ENCODE assay signal across 8 cellular contexts in the genomic region with DNA sequence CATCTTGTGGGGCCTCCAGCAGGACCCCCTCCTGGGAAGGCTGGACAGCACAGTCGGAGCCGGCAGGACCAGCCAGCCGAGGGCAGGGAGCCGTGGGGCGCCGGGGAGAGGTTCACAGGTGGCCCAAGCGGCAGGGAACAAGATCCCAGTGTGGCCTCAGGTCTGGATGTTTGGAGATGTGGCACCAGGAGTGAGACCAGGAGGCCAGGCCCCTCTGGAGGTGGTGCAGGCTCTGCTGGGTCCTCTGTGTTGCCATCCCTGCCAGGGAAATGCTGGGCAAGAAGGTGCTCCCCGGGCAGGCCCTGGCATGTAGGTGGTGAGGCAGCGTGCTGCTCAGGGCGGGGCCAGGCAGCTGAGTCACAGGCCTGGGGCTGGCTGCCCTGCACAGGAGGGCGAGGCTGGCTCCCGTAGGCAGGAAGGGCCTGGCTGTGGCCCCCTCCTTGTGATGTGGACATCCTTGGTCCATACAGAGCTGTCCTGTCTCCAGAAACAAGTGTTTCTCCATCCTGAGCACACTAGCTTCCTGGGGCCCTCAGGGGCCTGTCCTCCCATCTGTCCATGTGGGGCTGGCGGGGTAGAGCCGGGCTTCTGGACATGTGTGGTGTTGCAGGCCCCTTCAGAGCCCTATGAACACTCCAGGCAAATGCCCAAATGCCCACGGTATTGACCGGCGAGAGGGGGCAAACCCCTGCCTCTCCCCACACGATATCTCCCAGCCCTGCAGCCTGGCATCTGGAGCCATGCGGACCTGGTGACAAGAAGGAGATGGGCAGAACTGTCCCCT. TPM values are rescaled to one million over a fixed set of nuclear protein-coding genes. Genes with fewer than 3 reads are reported as not detected.
DNase-seq lines count a peak whose midpoint lies in the region; ATAC-seq and TF ChIP-seq lines count a peak whose summit lies in the region.

No MANE protein-coding gene starts in this region.

- no peak overlapping the region for H3K4me3 ChIP-seq in BLaER1
- no peak overlapping the region for H3K4me3 ChIP-seq in WERI-Rb-1 (ENCODE audit: low read depth, low read length)
- no peak overlapping the region for H3K4me3 ChIP-seq in dorsolateral prefrontal cortex
- H3K4me3 ChIP-seq in GM23338, result no peak overlapping the region

- H4K20me1 ChIP-seq in BLaER1 (peaks cover 63% of the 10 kb centered on the region), GM23338 (replicated peaks; ENCODE audit: insufficient read depth) (no peaks in the 10 kb centered on the region)

- H3K79me2 ChIP-seq in GM23338 (replicated peaks; ENCODE audit: insufficient read depth), result no peaks in the 10 kb centered on the region

- H3K9me3 ChIP-seq in BLaER1, result no peaks in the 10 kb centered on the region
- H3K9me3 ChIP-seq in WERI-Rb-1 (ENCODE audit: severe bottlenecking), result no peaks in the 10 kb centered on the region

- no peak for ATAC-seq in GM23338

- no peaks in the 10 kb centered on the region for H3F3A ChIP-seq in GM23338 (replicated peaks; ENCODE audit: low read depth)

- H3K27me3 Mint-ChIP-seq in GM23338 (ENCODE audit: insufficient read depth, low read depth, poor library complexity), result peaks cover 6% of the 10 kb centered on the region

- H3K4me1 Mint-ChIP-seq in GM23338, result peaks cover 10% of the 10 kb centered on the region; the same call in 1 of the 3 replicates

- H3K4me2 ChIP-seq in BLaER1, result peak overlapping the region; percentile 70
- no peak overlapping the region for H3K4me2 ChIP-seq in GM23338

- intact Hi-C loops in dorsolateral prefrontal cortex (cut with DNase I) (no loop called here), posterior vena cava (cut with DNase I) (no loop called here)

- DNase-seq in HUDEP-2 (lab: John Stamatoyannopoulos, UW; ENCODE audit: unreplicated experiment in 76 of 76) (peak in 50 of 76 experiments; percentile 5 to 65 (median 34)), WERI-Rb-1 (no peak), kidney tubule cell (ENCODE audit: low spot score) (peak; percentile 90), NCI-H2227 (lab: John Stamatoyannopoulos, UW; ENCODE audit: unreplicated experiment) (no peak), dorsolateral prefrontal cortex (no peak), posterior vena cava (ENCODE audit: low spot score) (no peak), GM23338 (ENCODE audit: low spot score) (no peak)

- no peak overlapping the region for H3K27ac Mint-ChIP-seq in GM23338

- H3K27ac ChIP-seq in BLaER1, result peak overlapping the region; percentile 46
- H3K27ac ChIP-seq in WERI-Rb-1, result peak overlapping the region; percentile 26; the same call in 1 of the 2 replicates
- no peak overlapping the region for H3K27ac ChIP-seq in dorsolateral prefrontal cortex
- no peak overlapping the region for H3K27ac ChIP-seq in GM23338 (ENCODE audit: low read depth)

- H3K9me3 Mint-ChIP-seq in GM23338, result no peaks in the 10 kb centered on the region

- no peak for TF ChIP-seq CTCF in WERI-Rb-1 (IDR thresholded peaks at IDR 0.05; ENCODE audit: low read depth, low read length)
- TF ChIP-seq CTCF in dorsolateral prefrontal cortex (IDR thresholded peaks at IDR 0.05 in 54 of 56, conservative IDR thresholded peaks at IDR 0.05 in 2 of 56; ENCODE audit: low read depth in 1 of 56, partially characterized antibody in 56 of 56), result no peak
- no peak for TF ChIP-seq CTCF in GM23338 (conservative IDR thresholded peaks at IDR 0.05; ENCODE audit: low read depth in 2 of 2)

- H3K36me3 ChIP-seq in BLaER1, result peaks cover 31% of the 10 kb centered on the region
- H3K36me3 ChIP-seq in WERI-Rb-1, result no peaks in the 10 kb centered on the region
- no peaks in the 10 kb centered on the region for H3K36me3 ChIP-seq in GM23338 (ENCODE audit: insufficient read depth)

- H2AFZ ChIP-seq in GM23338, result no peak overlapping the region

- H3K4me3 Mint-ChIP-seq in GM23338, result no peak overlapping the region

- H3K4me1 ChIP-seq in BLaER1, result peaks cover 80% of the 10 kb centered on the region
- H3K4me1 ChIP-seq in GM23338 (ENCODE audit: insufficient read depth), result no peaks in the 10 kb centered on the region

- no peaks in the 10 kb centered on the region for H3K9me2 ChIP-seq in GM23338 (ENCODE audit: insufficient read depth)

- no peaks in the 10 kb centered on the region for H3K27me3 ChIP-seq in BLaER1
- no peaks in the 10 kb centered on the region for H3K27me3 ChIP-seq in WERI-Rb-1 (ENCODE audit: insufficient read depth, low read depth, severe bottlenecking)
- H3K27me3 ChIP-seq in dorsolateral prefrontal cortex, result no peaks in the 10 kb centered on the region
- no peaks in the 10 kb centered on the region for H3K27me3 ChIP-seq in GM23338 (ENCODE audit: insufficient read depth)

- H3K9ac ChIP-seq in BLaER1, result peak overlapping the region; percentile 0; the same call in 1 of the 2 replicates

- no peaks in the 10 kb centered on the region for H3K36me3 Mint-ChIP-seq in GM23338 (ENCODE audit: low read depth)

TF ChIP-seq in GM23338, 12 proteins besides CTCF, POLR2A, EP300 and RAD21 (continues in another document):
- TF ChIP-seq JUNB (IDR thresholded peaks at IDR 0.05; ENCODE audit: unreplicated experiment) (no peak), REST (IDR thresholded peaks at IDR 0.05; ENCODE audit: unreplicated experiment) (no peak), ZNF331 (CRISPR knock-in tag; IDR thresholded peaks at IDR 0.05; ENCODE audit: low read depth) (no peak), EZH2 (IDR thresholded peaks at IDR 0.05; ENCODE audit: low read depth, unreplicated experiment) (no peak), EZH2phosphoT487 (IDR thresholded peaks at IDR 0.05; ENCODE audit: unreplicated experiment) (no peak), STAT1 (IDR thresholded peaks at IDR 0.05; ENCODE audit: unreplicated experiment) (no peak), ETS1 (IDR thresholded peaks at IDR 0.05) (no peak)

RNA-seq across cellular contexts. Expression of gene HGFAC, which starts 4.8 kb away (rescaled TPM):
- total RNA-seq in dorsolateral prefrontal cortex (10 to 100 TPM in 5 of 120 experiments, 1 to 10 TPM in 109, under 1 TPM in 6; 0.33 to 18.9 (median 3.4) TPM), posterior vena cava (under 1 TPM in 1 of 2 donors, not detected in 1; 0.24 TPM)
- 0.94 TPM in 1 of 2 replicates, not detected in the other for total RNA-seq in GM23338 (2014; rRNA removed; shearing (Covaris generic))
- not detected in 2 replicates for polyA plus RNA-seq in GM23338 (2016; fragmentation: Nextera tagmentation; extraction: Ambion mirVana)

RNA-seq across cellular contexts. Expression of gene DOK7, which starts 26.1 kb away (rescaled TPM):
- total RNA-seq in dorsolateral prefrontal cortex (1 to 10 TPM in 56 of 120 experiments, under 1 TPM in 61, not detected in 3; 0.22 to 5.2 (median 0.98) TPM), posterior vena cava (under 1 TPM in 1 of 2 donors, not detected in 1; 0.14 TPM)
- total RNA-seq in GM23338 (2014; rRNA removed; shearing (Covaris generic)), result 0.52 and 0.54 TPM in 2 replicates
- polyA plus RNA-seq in GM23338 (2016; fragmentation: Nextera tagmentation; extraction: Ambion mirVana), result 0.31 and 0.34 TPM in 2 replicates

Comparison
In these comparisons a context has a peak if more than half of its experiments do, and no peak if none do; other contexts are left out.
1. H3K27ac ChIP-seq: peak in BLaER1 (single experiment) and WERI-Rb-1 (single experiment); none in dorsolateral prefrontal cortex (0 of 59) and GM23338 (single experiment).
2. DNase-seq: peak in HUDEP-2 (50 of 76) and kidney tubule cell (single experiment); none in WERI-Rb-1 (single experiment), NCI-H2227 (single experiment), dorsolateral prefrontal cortex (0 of 10), posterior vena cava (single experiment) and GM23338 (single experiment).